ENCODE assay signal across 24 cellular contexts in the genomic region with DNA sequence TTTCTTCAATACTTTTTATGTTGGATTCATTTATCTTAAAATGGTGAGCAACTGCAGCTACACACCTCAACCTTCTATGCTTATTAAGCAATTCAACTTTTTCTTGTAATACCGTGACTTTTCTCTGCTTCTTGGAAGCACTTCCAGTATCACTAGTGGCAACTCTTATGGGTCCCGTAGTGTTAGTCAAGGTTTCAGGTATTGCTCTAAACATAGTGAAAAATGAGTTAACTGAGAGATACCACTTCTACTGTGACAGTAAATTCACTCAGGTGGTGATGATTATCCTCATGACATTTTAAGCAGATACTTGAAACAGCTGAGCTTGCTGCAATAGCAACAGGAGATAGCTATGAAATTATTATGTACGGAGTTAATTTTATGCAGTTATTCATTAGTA. TPM values are rescaled to one million over a fixed set of nuclear protein-coding genes. Genes with fewer than 3 reads are reported as not detected.
A peak's percentile ranks its signal among the peaks of the same experiment; 100 is the strongest.
DNase-seq lines count a peak whose midpoint lies in the region; ATAC-seq and TF ChIP-seq lines count a peak whose summit lies in the region.
"Had no signal": no experiment of that assay in that cellular context is flagged by ENCODE, and none has a peak within 500 bp of the region (broad histone marks: within the 10 kb centered on the region; RNA-seq: fewer than 3 reads in every experiment).

No MANE protein-coding gene starts in this region.

- peaks cover 82% of the 10 kb centered on the region for H3K4me1 Mint-ChIP-seq in activated T-cell treated with anti-CD3 and anti-CD28 coated beads, Interleukin-2, amount 50 U/mL, for 4 hours (ENCODE audit: low read depth)
- H3K4me1 Mint-ChIP-seq in activated naive CD8-positive, alpha-beta T cell treated with anti-CD3 and anti-CD28 coated beads, Interleukin-2, amount 50 U/mL, for 24 hours, result peaks cover 87% of the 10 kb centered on the region
- H3K4me1 Mint-ChIP-seq in glutamatergic neuron (ENCODE audit: low read depth, unreplicated experiment), result peaks cover 4% of the 10 kb centered on the region

- no peaks in the 10 kb centered on the region for H3K9me3 Mint-ChIP-seq in activated T-cell treated with anti-CD3 and anti-CD28 coated beads, Interleukin-2, amount 50 U/mL, for 4 hours
- no peaks in the 10 kb centered on the region for H3K9me3 Mint-ChIP-seq in activated naive CD8-positive, alpha-beta T cell treated with anti-CD3 and anti-CD28 coated beads, Interleukin-2, amount 50 U/mL, for 24 hours
- no peaks in the 10 kb centered on the region for H3K9me3 Mint-ChIP-seq in glutamatergic neuron (ENCODE audit: unreplicated experiment)
- H3K9me3 Mint-ChIP-seq: brain, IgD-negative memory B cell had no signal

- no peak for DNase-seq in activated T-cell treated with anti-CD3 and anti-CD28 coated beads, Interleukin-2, amount 50 U/mL, for 4 hours
- no peak for DNase-seq in activated T-cell treated with anti-CD3 and anti-CD28 coated beads, Interleukin-2, amount 50 U/mL, for 48 hours
- DNase-seq in activated naive CD8-positive, alpha-beta T cell treated with anti-CD3 and anti-CD28 coated beads, Interleukin-2, amount 50 U/mL, for 24 hours, result no peak
- no peak for DNase-seq in stimulated activated naive CD8-positive, alpha-beta T cell treated with anti-CD3 and anti-CD28 coated beads, Interleukin-15, Interleukin-2, amounts not matched to agents 100 U/mL and 50 U/mL, for 24 hours
- DNase-seq in glutamatergic neuron, result no peak
- DNase-seq: cerebellar nuclear complex; DMS79; dorsolateral prefrontal cortex; GM23248; left colon; mammary epithelial cell; NCI-H1694; NCI-H510A; PC-3; posterior cingulate gyrus; right cardiac atrium; spleen; stimulated activated CD4-positive, alpha-beta T cell treated with anti-CD3 and anti-CD28 coated beads, Interleukin-2, amount 100 ng/mL, for 48 hours had no signal

- H3K27me3 Mint-ChIP-seq in activated T-cell treated with anti-CD3 and anti-CD28 coated beads, Interleukin-2, amount 50 U/mL, for 4 hours (ENCODE audit: low read depth), result no peaks in the 10 kb centered on the region
- H3K27me3 Mint-ChIP-seq in activated naive CD8-positive, alpha-beta T cell treated with anti-CD3 and anti-CD28 coated beads, Interleukin-2, amount 50 U/mL, for 24 hours, result no peaks in the 10 kb centered on the region
- no peaks in the 10 kb centered on the region for H3K27me3 Mint-ChIP-seq in glutamatergic neuron (ENCODE audit: unreplicated experiment)
- H3K27me3 Mint-ChIP-seq: brain, IgD-negative memory B cell had no signal

- no peak overlapping the region for H3K4me3 Mint-ChIP-seq in activated T-cell treated with anti-CD3 and anti-CD28 coated beads, Interleukin-2, amount 50 U/mL, for 4 hours
- H3K4me3 Mint-ChIP-seq in activated naive CD8-positive, alpha-beta T cell treated with anti-CD3 and anti-CD28 coated beads, Interleukin-2, amount 50 U/mL, for 24 hours, result no peak overlapping the region
- no peak overlapping the region for H3K4me3 Mint-ChIP-seq in glutamatergic neuron (ENCODE audit: unreplicated experiment)
- H3K4me3 Mint-ChIP-seq: brain had no signal

- peak overlapping the region; percentile 9 for H3K27ac Mint-ChIP-seq in activated naive CD8-positive, alpha-beta T cell treated with anti-CD3 and anti-CD28 coated beads, Interleukin-2, amount 50 U/mL, for 24 hours
- H3K27ac Mint-ChIP-seq in glutamatergic neuron (ENCODE audit: unreplicated experiment), result no peak overlapping the region

- H3K36me3 Mint-ChIP-seq in activated T-cell treated with anti-CD3 and anti-CD28 coated beads, Interleukin-2, amount 50 U/mL, for 4 hours (ENCODE audit: insufficient read depth), result peaks cover 29% of the 10 kb centered on the region
- H3K36me3 Mint-ChIP-seq in activated naive CD8-positive, alpha-beta T cell treated with anti-CD3 and anti-CD28 coated beads, Interleukin-2, amount 50 U/mL, for 24 hours (ENCODE audit: low read depth), result peaks cover 39% of the 10 kb centered on the region
- H3K36me3 Mint-ChIP-seq in glutamatergic neuron (ENCODE audit: unreplicated experiment), result no peaks in the 10 kb centered on the region

- ATAC-seq in activated T-cell treated with anti-CD3 and anti-CD28 coated beads, Interleukin-2, amount 50 U/mL, for 4 hours, result peak; percentile 89 to 92
- ATAC-seq in HG02870 (IDR thresholded peaks at IDR 0.05; ENCODE audit: unreplicated experiment) (peak; percentile 55), HG03159 (IDR thresholded peaks at IDR 0.05; ENCODE audit: unreplicated experiment) (no peak), HG02588 (IDR thresholded peaks at IDR 0.05; ENCODE audit: unreplicated experiment) (no peak)
- peak; percentile 88 for ATAC-seq in activated naive CD8-positive, alpha-beta T cell treated with anti-CD3 and anti-CD28 coated beads, Interleukin-2, amount 50 U/mL, for 24 hours
- ATAC-seq in stimulated activated naive CD8-positive, alpha-beta T cell treated with anti-CD3 and anti-CD28 coated beads, Interleukin-15, Interleukin-2, amounts not matched to agents 100 U/mL and 50 U/mL, for 24 hours, result peak; percentile 89
- ATAC-seq: PC-3, right cardiac atrium, Right ventricle myocardium inferior had no signal

- no peak for TF ChIP-seq CTCF in glutamatergic neuron (IDR thresholded peaks at IDR 0.05; ENCODE audit: partially characterized antibody, unreplicated experiment)

RNA-seq across cellular contexts. Expression of gene ZFP91, which starts 18.9 kb away (rescaled TPM):
- 10 to 100 TPM; 54.8 to 60.4 (median 54.9) TPM for total RNA-seq in activated T-cell treated with anti-CD3 and anti-CD28 coated beads, Interleukin-2, amount 50 U/mL, for 4 hours
- 44.3 TPM for total RNA-seq in glutamatergic neuron (ENCODE audit: unreplicated experiment)

RNA-seq across cellular contexts. Expression of gene LPXN, which starts 22.1 kb away (rescaled TPM):
- total RNA-seq in activated T-cell treated with anti-CD3 and anti-CD28 coated beads, Interleukin-2, amount 50 U/mL, for 4 hours, result 100 to 1,000 TPM; 102 to 116 (median 115) TPM
- total RNA-seq in glutamatergic neuron (ENCODE audit: unreplicated experiment), result 3.8 TPM

RNA-seq across cellular contexts. Expression of gene CNTF, which starts 24.7 kb away (rescaled TPM):
- 1 to 10 TPM; 3.5 to 4.3 (median 3.6) TPM for total RNA-seq in activated T-cell treated with anti-CD3 and anti-CD28 coated beads, Interleukin-2, amount 50 U/mL, for 4 hours
- total RNA-seq in glutamatergic neuron (ENCODE audit: unreplicated experiment), result 4.6 TPM

Comparison
In these comparisons a context has a peak if more than half of its experiments do, and no peak if none do; other contexts are left out.
1. ATAC-seq: peak in activated T-cell treated with anti-CD3 and anti-CD28 coated beads, Interleukin-2, amount 50 U/mL, for 4 hours (2 of 2), HG02870 (single experiment), activated naive CD8-positive, alpha-beta T cell treated with anti-CD3 and anti-CD28 coated beads, Interleukin-2, amount 50 U/mL, for 24 hours (single experiment) and stimulated activated naive CD8-positive, alpha-beta T cell treated with anti-CD3 and anti-CD28 coated beads, Interleukin-15, Interleukin-2, amounts not matched to agents 100 U/mL and 50 U/mL, for 24 hours (single experiment); none in HG03159 (single experiment) and HG02588 (single experiment).
2. RNA of gene LPXN, which starts 22.1 kb away (total RNA-seq): 102 to 116 TPM in activated T-cell treated with anti-CD3 and anti-CD28 coated beads, Interleukin-2, amount 50 U/mL, for 4 hours; 3.8 TPM in glutamatergic neuron (single experiment); every median in the first group is over 10 times any median in the second.